ENCODE assay signal across 1 cellular context in genomic region chr4:184695178-184695896, GRCh38.
TF ChIP-seq lines count a peak whose summit lies in the region.

No MANE protein-coding gene starts in this region.

TF ChIP-seq in endothelial cell of umbilical vein, 7 proteins besides CTCF, POLR2A, EP300 and RAD21:
- TF ChIP-seq JUN (IDR thresholded peaks at IDR 0.05; ENCODE audit: borderline replicate concordance, insufficient read depth, insufficient read length, low read depth) (no peak), MYC (IDR thresholded peaks at IDR 0.05; ENCODE audit: low read depth, low read length) (no peak), FOS (IDR thresholded peaks at IDR 0.05; ENCODE audit: borderline replicate concordance, insufficient read depth, low read length) (no peak), POLR2AphosphoS5 (IDR thresholded peaks at IDR 0.05; ENCODE audit: insufficient read depth, low read depth, low read length) (no peak), EZH2 (IDR thresholded peaks at IDR 0.05; ENCODE audit: borderline replicate concordance, low read depth, low read length, severe bottlenecking) (no peak), MAX (IDR thresholded peaks at IDR 0.05; ENCODE audit: insufficient read depth, insufficient read length) (no peak), GATA2 (IDR thresholded peaks at IDR 0.05; ENCODE audit: insufficient read depth, insufficient read length, low read depth, low read length) (no peak)
TF ChIP-seq in endothelial cell of umbilical vein: peak in this region for 0.
